8 cellular contexts compared by ENCODE assay signal in genomic region chr15:89002281-89002761, GRCh38.
A peak's percentile ranks its signal among the peaks of the same experiment; 100 is the strongest.
DNase-seq lines count a peak whose midpoint lies in the region; ATAC-seq and TF ChIP-seq lines count a peak whose summit lies in the region.

No MANE protein-coding gene starts in this region.

- H3K36me3 Mint-ChIP-seq in MCF 10A (ENCODE audit: insufficient read depth, unreplicated experiment), result no peaks in the 10 kb centered on the region
- no peaks in the 10 kb centered on the region for H3K36me3 Mint-ChIP-seq in activated naive CD4-positive, alpha-beta T cell treated with anti-CD3 and anti-CD28 coated beads for 36 hours (ENCODE audit: low read depth)

- H3K4me3 Mint-ChIP-seq in MCF 10A (ENCODE audit: unreplicated experiment), result no peak overlapping the region
- H3K4me3 Mint-ChIP-seq in activated naive CD4-positive, alpha-beta T cell treated with anti-CD3 and anti-CD28 coated beads for 36 hours, result no peak overlapping the region

- intact Hi-C loops in MCF 10A (cut with micrococcal nuclease), result no loop called here
- intact Hi-C loops in activated naive CD4-positive, alpha-beta T cell treated with anti-CD3 and anti-CD28 coated beads for 36 hours (cut with micrococcal nuclease), result no loop called here

- peak overlapping the region; percentile 37 for H3K4me2 ChIP-seq in skeletal muscle satellite cell (ENCODE audit: low read length)

- POLR2A ChIA-PET in MCF 10A (lab: Yijun Ruan, JAX), result no interaction called here

- no peaks in the 10 kb centered on the region for H3K36me3 ChIP-seq in skeletal muscle satellite cell (ENCODE audit: insufficient read depth, low read length)

- no peaks in the 10 kb centered on the region for H3K9me3 Mint-ChIP-seq in MCF 10A (ENCODE audit: unreplicated experiment)
- no peaks in the 10 kb centered on the region for H3K9me3 Mint-ChIP-seq in activated naive CD4-positive, alpha-beta T cell treated with anti-CD3 and anti-CD28 coated beads for 36 hours

- H3K9ac ChIP-seq in skeletal muscle satellite cell (ENCODE audit: low read depth, low read length), result peak overlapping the region; percentile 31

- H3K9me3 ChIP-seq in skeletal muscle satellite cell (replicated peaks; ENCODE audit: low read length), result no peaks in the 10 kb centered on the region

- peaks cover 22% of the 10 kb centered on the region for H3K27me3 ChIP-seq in skeletal muscle satellite cell (ENCODE audit: control insufficient read depth, insufficient read depth, low read length)

- no peak overlapping the region for H3K27ac Mint-ChIP-seq in MCF 10A (ENCODE audit: low read depth, unreplicated experiment)
- no peak overlapping the region for H3K27ac Mint-ChIP-seq in activated naive CD4-positive, alpha-beta T cell treated with anti-CD3 and anti-CD28 coated beads for 36 hours

- H3K4me3 ChIP-seq in skeletal muscle satellite cell (ENCODE audit: low read length), result no peak overlapping the region

- ATAC-seq in GM19438 (IDR thresholded peaks at IDR 0.05; ENCODE audit: low read depth, unreplicated experiment), result peak; percentile 88
- peak; percentile 72 for ATAC-seq in HG03280 (IDR thresholded peaks at IDR 0.05; ENCODE audit: unreplicated experiment)

- H3K4me1 ChIP-seq in skeletal muscle satellite cell (ENCODE audit: control insufficient read depth, insufficient read depth, low read length), result peaks cover 12% of the 10 kb centered on the region

- TF ChIP-seq CTCF in MCF 10A (IDR thresholded peaks at IDR 0.05; ENCODE audit: unreplicated experiment), result no peak

- DNase-seq in MCF 10A (ENCODE audit: unreplicated experiment), result peak; percentile 14
- no peak for DNase-seq in GM19240 (ENCODE audit: insufficient read length, low spot score)
- no peak for DNase-seq in SHP77 treated with DMSO at 0.1 percent for 48 hours (lab: John Stamatoyannopoulos, UW)
- DNase-seq in activated naive CD4-positive, alpha-beta T cell treated with anti-CD3 and anti-CD28 coated beads for 36 hours, result no peak
- DNase-seq in GDM1 (lab: John Stamatoyannopoulos, UW), result no peak

- H3K27me3 Mint-ChIP-seq in MCF 10A (ENCODE audit: insufficient read depth, unreplicated experiment), result peaks cover 12% of the 10 kb centered on the region
- no peaks in the 10 kb centered on the region for H3K27me3 Mint-ChIP-seq in activated naive CD4-positive, alpha-beta T cell treated with anti-CD3 and anti-CD28 coated beads for 36 hours (ENCODE audit: low read depth)

- peaks cover 5% of the 10 kb centered on the region for H3K4me1 Mint-ChIP-seq in MCF 10A (ENCODE audit: insufficient read depth, unreplicated experiment)
- peaks cover 2% of the 10 kb centered on the region for H3K4me1 Mint-ChIP-seq in activated naive CD4-positive, alpha-beta T cell treated with anti-CD3 and anti-CD28 coated beads for 36 hours (ENCODE audit: low read depth)

- BruUV-seq in MCF 10A (replicated peaks; lab: Mats Ljungman, UMichigan), result no TSS peak

- CTCF ChIA-PET in MCF 10A (lab: Yijun Ruan, JAX), result interaction anchor here (0.7 to 2.1 kb wide), 3 partner anchors 98 to 176 kb away, joined by 4 to 7 read pairs (median 5); no protein-coding TSS in a partner anchor
- CTCF ChIA-PET in activated naive CD4-positive, alpha-beta T cell treated with anti-CD3 and anti-CD28 coated beads for 36 hours (lab: Charles Lee), result interaction anchor here (4.5 kb wide), 1 partner anchor 97 kb away, joined by 22 read pairs; no protein-coding TSS in a partner anchor
